Comparison of ENCODE assay signal across 18 cellular contexts in genomic region chr7:5206686-5207085, GRCh38. TPM values are rescaled to one million over a fixed set of nuclear protein-coding genes. Genes with fewer than 3 reads are reported as not detected.
A peak's percentile ranks its signal among the peaks of the same experiment; 100 is the strongest.
DNase-seq lines count a peak whose midpoint lies in the region; ATAC-seq and TF ChIP-seq lines count a peak whose summit lies in the region.
"Had no signal": no experiment of that assay in that cellular context is flagged by ENCODE, and none has a peak within 500 bp of the region (broad histone marks: within the 10 kb centered on the region; RNA-seq: fewer than 3 reads in every experiment).

No MANE protein-coding gene starts in this region.

- peak overlapping the region; percentile 41 for H3K27ac Mint-ChIP-seq in CD8-positive, alpha-beta T cell
- H3K27ac Mint-ChIP-seq in memory B cell (peak overlapping the region; percentile 3), type B pancreatic cell (no peak overlapping the region)
- no peak overlapping the region for H3K27ac Mint-ChIP-seq in activated T-helper 17 cell treated with anti-CD3 and anti-CD28 coated beads, Interleukin-2, amount 50 U/mL, for 72 hours

- no peaks in the 10 kb centered on the region; a peak in 1 of 4 replicates for H3K4me1 ChIP-seq in SK-N-SH (ENCODE audit: control insufficient read depth in 1 of 2, insufficient read depth in 2 of 2, low read depth in 1 of 2, low read length in 1 of 2)
- no peaks in the 10 kb centered on the region for H3K4me1 ChIP-seq in CD8-positive, alpha-beta T cell (ENCODE audit: insufficient read depth, low read length)
- peaks cover 0 to 41% (median 0%) of the 10 kb centered on the region in 6 donors for H3K4me1 ChIP-seq in spleen
- H3K4me1 ChIP-seq in colonic mucosa: no peaks in the 10 kb centered on the region
- H3K4me1 ChIP-seq: Peyer's patch, SJSA1 had no signal

- ATAC-seq in SK-N-SH treated with all-trans-retinoic acid at 6 μM for 48 hours (peak; percentile 18; the same call in 2 of the 3 replicates), memory B cell (ENCODE audit: low read depth) (no peak)
- no peak for ATAC-seq in CD8-positive, alpha-beta T cell
- no peak for ATAC-seq in activated T-helper 17 cell treated with anti-CD3 and anti-CD28 coated beads, Interleukin-2, amount 50 U/mL, for 72 hours (replicated peaks)

- no peak overlapping the region for H3K4me2 ChIP-seq in SK-N-SH

- WGBS in SK-N-SH (ENCODE audit: low lambda C conversion rate): 92% methylated on average over 4 of the region's 4 CpGs
- 90 to 97% (median 94%) methylated on average over 4 of the region's 4 CpGs for WGBS in spleen, 5 donors

- peaks cover 35% of the 10 kb centered on the region for H3K4me1 Mint-ChIP-seq in CD8-positive, alpha-beta T cell (ENCODE audit: low read depth)
- H3K4me1 Mint-ChIP-seq in memory B cell (peaks cover 21% of the 10 kb centered on the region), type B pancreatic cell (ENCODE audit: unreplicated experiment) (peaks cover 25% of the 10 kb centered on the region)
- H3K4me1 Mint-ChIP-seq in activated T-helper 17 cell treated with anti-CD3 and anti-CD28 coated beads, Interleukin-2, amount 50 U/mL, for 72 hours: peaks cover 14% of the 10 kb centered on the region

- H3K9me2 ChIP-seq in SK-N-SH: no peaks in the 10 kb centered on the region

- H3K4me3 ChIP-seq in SK-N-SH (ENCODE audit: low read depth in 2 of 2, low read length in 1 of 2): no peak overlapping the region
- H3K4me3 ChIP-seq in CD8-positive, alpha-beta T cell (ENCODE audit: low read depth, low read length): no peak overlapping the region
- H3K4me3 ChIP-seq in spleen: no peak overlapping the region
- no peak overlapping the region for H3K4me3 ChIP-seq in colonic mucosa
- H3K4me3 ChIP-seq: Peyer's patch, SJSA1 had no signal

- H3K27ac ChIP-seq in SK-N-SH (ENCODE audit: low read depth in 2 of 2, low read length in 1 of 2) (no peak overlapping the region), spleen (no peak overlapping the region), colonic mucosa (no peak overlapping the region)
- no peak overlapping the region for H3K27ac ChIP-seq in CD8-positive, alpha-beta T cell (ENCODE audit: low read depth, low read length)
- H3K27ac ChIP-seq: 22Rv1, Peyer's patch, SJSA1 had no signal

- no peaks in the 10 kb centered on the region for H3K27me3 Mint-ChIP-seq in CD8-positive, alpha-beta T cell (ENCODE audit: low read depth)
- H3K27me3 Mint-ChIP-seq in memory B cell: no peaks in the 10 kb centered on the region
- H3K27me3 Mint-ChIP-seq in type B pancreatic cell: no peaks in the 10 kb centered on the region
- H3K27me3 Mint-ChIP-seq in activated T-helper 17 cell treated with anti-CD3 and anti-CD28 coated beads, Interleukin-2, amount 50 U/mL, for 72 hours: no peaks in the 10 kb centered on the region

- TF ChIP-seq EP300 in SK-N-SH (IDR thresholded peaks at IDR 0.05; ENCODE audit: borderline replicate concordance in 1 of 2, low read depth in 1 of 2, low read length in 1 of 2): no peak

- peaks cover 32% of the 10 kb centered on the region for H4K20me1 ChIP-seq in SK-N-SH (ENCODE audit: insufficient read depth)

- H2AFZ ChIP-seq in SK-N-SH (ENCODE audit: low read depth): no peak overlapping the region

- H3K4me3 Mint-ChIP-seq in CD8-positive, alpha-beta T cell: no peak overlapping the region
- H3K4me3 Mint-ChIP-seq in memory B cell (no peak overlapping the region), type B pancreatic cell (no peak overlapping the region)
- no peak overlapping the region for H3K4me3 Mint-ChIP-seq in activated T-helper 17 cell treated with anti-CD3 and anti-CD28 coated beads, Interleukin-2, amount 50 U/mL, for 72 hours

- TF ChIP-seq RAD21 in SK-N-SH (IDR thresholded peaks at IDR 0.05; ENCODE audit: low read length): no peak

- no peaks in the 10 kb centered on the region for H3K9me3 Mint-ChIP-seq in CD8-positive, alpha-beta T cell
- H3K9me3 Mint-ChIP-seq in memory B cell (no peaks in the 10 kb centered on the region), type B pancreatic cell (no peaks in the 10 kb centered on the region)
- no peaks in the 10 kb centered on the region for H3K9me3 Mint-ChIP-seq in activated T-helper 17 cell treated with anti-CD3 and anti-CD28 coated beads, Interleukin-2, amount 50 U/mL, for 72 hours

- peaks cover 85% of the 10 kb centered on the region for H3K36me3 Mint-ChIP-seq in CD8-positive, alpha-beta T cell
- H3K36me3 Mint-ChIP-seq in memory B cell (peaks cover 39% of the 10 kb centered on the region), type B pancreatic cell (peaks cover 31% of the 10 kb centered on the region)
- H3K36me3 Mint-ChIP-seq in activated T-helper 17 cell treated with anti-CD3 and anti-CD28 coated beads, Interleukin-2, amount 50 U/mL, for 72 hours (ENCODE audit: low read depth): peaks cover 91% of the 10 kb centered on the region

- H3K27me3 ChIP-seq in SK-N-SH (ENCODE audit: insufficient read depth): no peaks in the 10 kb centered on the region
- H3K27me3 ChIP-seq in CD8-positive, alpha-beta T cell (ENCODE audit: insufficient read depth, low read length): no peaks in the 10 kb centered on the region
- H3K27me3 ChIP-seq in spleen (replicated peaks in 1 of 7): no peaks in the 10 kb centered on the region
- no peaks in the 10 kb centered on the region for H3K27me3 ChIP-seq in colonic mucosa
- H3K27me3 ChIP-seq: Peyer's patch, SJSA1 had no signal

- H3K9me3 ChIP-seq in SK-N-SH: no peaks in the 10 kb centered on the region
- no peaks in the 10 kb centered on the region for H3K9me3 ChIP-seq in CD8-positive, alpha-beta T cell (ENCODE audit: low read length)
- no peaks in the 10 kb centered on the region for H3K9me3 ChIP-seq in spleen
- no peaks in the 10 kb centered on the region for H3K9me3 ChIP-seq in colonic mucosa
- H3K9me3 ChIP-seq: Peyer's patch, SJSA1 had no signal

- peaks cover 81% of the 10 kb centered on the region for H3K79me2 ChIP-seq in SK-N-SH (ENCODE audit: insufficient read depth)

- TF ChIP-seq POLR2A in spleen (IDR thresholded peaks at IDR 0.05): no peak

- H3K36me3 ChIP-seq in SK-N-SH (replicated peaks in 1 of 2; ENCODE audit: control insufficient read depth in 1 of 2, insufficient read depth in 2 of 2, low read length in 1 of 2): peaks cover 24 to 70% of the 10 kb centered on the region in 2 experiments
- H3K36me3 ChIP-seq in CD8-positive, alpha-beta T cell (ENCODE audit: insufficient read depth, low read length): peaks cover 13% of the 10 kb centered on the region
- peaks cover 0 to 93% (median 44%) of the 10 kb centered on the region in 6 donors for H3K36me3 ChIP-seq in spleen
- H3K36me3 ChIP-seq in colonic mucosa: no peaks in the 10 kb centered on the region

- POLR2A ChIA-PET in SK-N-SH (lab: Yijun Ruan, JAX): no interaction called here
- POLR2A ChIA-PET in CD8-positive, alpha-beta T cell (lab: Charles Lee): no interaction called here

- H3K9ac ChIP-seq in SK-N-SH: no peak overlapping the region
- no peak overlapping the region for H3K9ac ChIP-seq in colonic mucosa (ENCODE audit: low read depth in 2 of 2, low read length in 2 of 2)

- CTCF ChIA-PET in SK-N-SH (lab: Yijun Ruan, JAX): interaction anchor here (0.9 to 1.2 kb wide), 7 partner anchors 8 to 78 kb away, joined by 3 to 6 read pairs (median 3); no protein-coding TSS in a partner anchor
- CTCF ChIA-PET in CD8-positive, alpha-beta T cell (lab: Charles Lee): interaction anchor here (1.8 kb wide), 1 partner anchor 233 kb away, joined by 5 read pairs; no protein-coding TSS in a partner anchor

- no peaks in the 10 kb centered on the region for H3F3A ChIP-seq in SK-N-SH (replicated peaks; ENCODE audit: insufficient read depth)

- intact Hi-C loops in CD8-positive, alpha-beta T cell (cut with DNase I, micrococcal nuclease): no loop called here
- intact Hi-C loops in spleen (cut with DNase I; ENCODE audit: low total_unique reads) (no loop called here), colonic mucosa (cut with DNase I) (no loop called here)

- DNase-seq in SK-N-SH (no peak), memory B cell (ENCODE audit: low spot score in 2 of 2) (no peak), spleen (peak; percentile 13), type B pancreatic cell (ENCODE audit: extremely low spot score, unreplicated experiment) (no peak), colonic mucosa (no peak)
- no peak for DNase-seq in CD8-positive, alpha-beta T cell
- DNase-seq: AML-193; DMS153; GF-D8; GOT3; NCI-H1694 treated with DMSO at 0.1 percent for 48 hours; NCI-H748 treated with DMSO at 0.1 percent for 48 hours; NK-92 treated with Interleukin-12 subunit alpha and Interleukin-12 subunit beta, amount 100 ng/mL, for 24 hours had no signal

- no peak for TF ChIP-seq CTCF in SK-N-SH (IDR thresholded peaks at IDR 0.05)
- no peak for TF ChIP-seq CTCF in CD8-positive, alpha-beta T cell (IDR thresholded peaks at IDR 0.05)
- no peak for TF ChIP-seq CTCF in spleen (IDR thresholded peaks at IDR 0.05 in 8 of 11, conservative IDR thresholded peaks at IDR 0.05 in 3 of 11)
- TF ChIP-seq CTCF in type B pancreatic cell (conservative IDR thresholded peaks at IDR 0.05): no peak
- TF ChIP-seq CTCF in colonic mucosa (IDR thresholded peaks at IDR 0.05): no peak

TF ChIP-seq in SK-N-SH treated with all-trans-retinoic acid at 6 μM for 48 hours, 23 proteins besides CTCF, POLR2A, EP300 and RAD21 (continues in another document):
- TF ChIP-seq ZFP3 (CRISPR knock-in tag; IDR thresholded peaks at IDR 0.05) (no peak), RARB (CRISPR knock-in tag; IDR thresholded peaks at IDR 0.05) (no peak), ZC3H10 (CRISPR knock-in tag; IDR thresholded peaks at IDR 0.05) (no peak), CSDC2 (CRISPR knock-in tag; IDR thresholded peaks at IDR 0.05) (no peak)

TF ChIP-seq in SK-N-SH, 30 proteins besides CTCF, POLR2A, EP300 and RAD21 (continues in another document):
- TF ChIP-seq RXRA (IDR thresholded peaks at IDR 0.05; ENCODE audit: borderline replicate concordance, low read depth) (no peak), ELF1 (IDR thresholded peaks at IDR 0.05) (no peak), RFX5 (IDR thresholded peaks at IDR 0.05; ENCODE audit: low read length) (no peak), FOXJ3 (CRISPR knock-in tag; IDR thresholded peaks at IDR 0.05) (no peak), TCF12 (IDR thresholded peaks at IDR 0.05) (no peak), TAF1 (IDR thresholded peaks at IDR 0.05; ENCODE audit: borderline replicate concordance, low read depth, low read length) (no peak)

RNA-seq across cellular contexts. Expression of gene WIPI2, which starts 16.7 kb away (rescaled TPM):
- polyA plus RNA-seq in SK-N-SH (2012; rRNA removed) (99.1 and 106 TPM in 2 replicates), spleen (10 to 100 TPM; 32.6 to 38.2 (median 33.2) TPM)
- polyA plus RNA-seq in SK-N-SH (2012; cell fraction: cytosol; rRNA removed): 64.0 and 75.8 TPM in 2 replicates
- polyA plus RNA-seq in SK-N-SH (2012; cell fraction: nucleus; rRNA removed): 108 and 112 TPM in 2 replicates
- 100 to 1,000 TPM; 131 to 149 TPM for total RNA-seq in CD8-positive, alpha-beta T cell
- total RNA-seq in spleen (10 to 100 TPM; 56.8 to 65.7 (median 64.0) TPM), type B pancreatic cell (ENCODE audit: low replicate concordance) (84.3 and 89.5 TPM in 2 replicates), colonic mucosa (10 to 100 TPM; 43.7 to 47.4 TPM)
- 10 to 100 TPM; 37.9 to 49.7 TPM for total RNA-seq in activated T-helper 17 cell treated with anti-CD3 and anti-CD28 coated beads, Interleukin-2, amount 50 U/mL, for 72 hours

Comparison
In these comparisons a context has a peak if more than half of its experiments do, and no peak if none do; other contexts are left out.
1. H3K27ac Mint-ChIP-seq: peak in CD8-positive, alpha-beta T cell (single experiment) and memory B cell (single experiment); none in type B pancreatic cell (single experiment) and activated T-helper 17 cell treated with anti-CD3 and anti-CD28 coated beads, Interleukin-2, amount 50 U/mL, for 72 hours (single experiment).